8 cellular contexts compared by ENCODE assay signal in genomic region chr7:101085000-101085948, GRCh38. TPM values are rescaled to one million over a fixed set of nuclear protein-coding genes. Genes with fewer than 3 reads are reported as not detected.
DNase-seq lines count a peak whose midpoint lies in the region; ATAC-seq and TF ChIP-seq lines count a peak whose summit lies in the region.

Gene TRIM56 (plus strand): TSS chr7:101085481. CDS start chr7:101087313, 1,832 bp downstream.

- peaks cover 15 to 18% of the 10 kb centered on the region in 2 donors for H3K4me1 ChIP-seq in gastrocnemius medialis

- H3K27me3 ChIP-seq in gastrocnemius medialis = no peaks in the 10 kb centered on the region

- H3K27ac ChIP-seq in gastrocnemius medialis = peak within 1 kb of the TSS; percentile 90 to 94 (median 91)

- in situ Hi-C loops in astrocyte of the cerebellum (cut with HindIII; ENCODE audit: low sequenced_read_pairs) = loop anchor here (10.0 kb wide), 1 partner anchor 200 kb away; the partner anchor contains the start of gene UFSP1
- in situ Hi-C loops in gastrocnemius medialis (cut with MboI; ENCODE audit: low sequenced_read_pairs in 4 of 4) = loop anchor here in 1 of 4 donors (10.0 kb wide), 1 partner anchor 50 kb away; no protein-coding TSS in a partner anchor

- H3K36me3 ChIP-seq in gastrocnemius medialis = peaks cover 0 to 20% of the 10 kb centered on the region in 2 donors

- peak within 1 kb of the TSS; percentile 55 for H3K4me3 ChIP-seq in astrocyte of the cerebellum (ENCODE audit: low read depth, low read length)
- H3K4me3 ChIP-seq in gastrocnemius medialis = peak within 1 kb of the TSS; percentile 74 to 87 (median 76)

- DNase-seq in GM10266 (ENCODE audit: extremely low spot score) = peak; percentile 94
- peak; percentile 89 to 92 (median 92) for DNase-seq in NCI-H1417 (lab: John Stamatoyannopoulos, UW)
- DNase-seq in T-helper 9 cell = peak; percentile 68
- DNase-seq in astrocyte of the cerebellum (ENCODE audit: low read depth) = peak; percentile 36
- peak in 50 of 51 donors; percentile 7 to 85 (median 57) for DNase-seq in hypothalamus (lab: John Stamatoyannopoulos, UW)
- peak; percentile 76 to 91 for DNase-seq in gastrocnemius medialis
- DNase-seq in inferior parietal cortex (ENCODE audit: extremely low spot score) = no peak

- peak in 1 of 2 donors; percentile 59 for TF ChIP-seq POLR2A in gastrocnemius medialis (IDR thresholded peaks at IDR 0.05)

- no peaks in the 10 kb centered on the region for H3K9me3 ChIP-seq in gastrocnemius medialis

- peak; percentile 81 for ATAC-seq in HG02588 (IDR thresholded peaks at IDR 0.05; ENCODE audit: unreplicated experiment)
- peak; percentile 93 to 94 for ATAC-seq in gastrocnemius medialis

- intact Hi-C loops in gastrocnemius medialis (cut with DNase I; ENCODE audit: low total_unique reads) = loop anchor here (2.0 to 5.0 kb wide), 2 partner anchors 157 to 190 kb away; partner anchors contain the start of gene ACHE

- no peak for TF ChIP-seq CTCF in GM10266 (IDR thresholded peaks at IDR 0.05; ENCODE audit: control insufficient read depth, insufficient read depth, low read depth, missing control alignments)
- TF ChIP-seq CTCF in astrocyte of the cerebellum (IDR thresholded peaks at IDR 0.05; ENCODE audit: low read depth, low read length, missing control alignments) = no peak
- TF ChIP-seq CTCF in gastrocnemius medialis (IDR thresholded peaks at IDR 0.05 in 4 of 5, conservative IDR thresholded peaks at IDR 0.05 in 1 of 5) = no peak

RNA-seq across cellular contexts. Expression of gene TRIM56, which starts in this region (rescaled TPM):
- 10 to 100 TPM in 1 of 4 donors, 1 to 10 TPM in 3; 4.2 to 11.4 (median 6.9) TPM for total RNA-seq in gastrocnemius medialis
